9 cellular contexts compared by ENCODE assay signal in the genomic region with DNA sequence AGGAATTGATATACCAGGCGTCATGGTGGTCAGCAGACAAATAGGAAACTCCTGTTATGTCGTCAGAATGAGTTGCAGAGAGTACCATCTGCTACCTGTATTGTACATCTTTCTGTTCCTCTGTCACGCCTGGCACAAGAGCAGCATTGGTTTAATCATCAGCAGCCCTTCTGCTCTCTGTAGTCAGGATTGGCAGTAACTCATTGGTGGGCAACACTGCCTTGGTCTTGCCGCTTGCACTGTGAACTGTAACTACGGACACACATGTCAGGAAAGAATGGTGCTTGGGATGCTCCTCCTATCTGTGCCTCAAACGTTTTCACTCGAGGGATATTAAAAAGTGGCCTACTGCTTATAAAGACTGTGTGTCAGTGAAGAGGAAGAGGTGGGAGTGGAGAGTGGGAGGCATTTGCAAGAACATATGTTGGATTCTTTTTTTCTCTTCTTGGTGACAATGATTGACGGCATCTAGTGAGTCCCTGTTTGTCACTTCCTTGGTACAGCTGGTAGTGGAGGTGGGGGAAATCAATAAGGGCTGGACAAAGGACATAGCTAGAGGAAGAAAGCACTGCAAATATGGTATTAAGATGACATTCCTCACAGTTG.
A peak's percentile ranks its signal among the peaks of the same experiment; 100 is the strongest.
DNase-seq lines count a peak whose midpoint lies in the region; ATAC-seq and TF ChIP-seq lines count a peak whose summit lies in the region.
"Had no signal": no experiment of that assay in that cellular context is flagged by ENCODE, and none has a peak within 500 bp of the region (broad histone marks: within the 10 kb centered on the region; RNA-seq: fewer than 3 reads in every experiment).

No MANE protein-coding gene starts in this region.

- DNase-seq in breast epithelium (ENCODE audit: low spot score in 2 of 2), result no peak
- DNase-seq in mammary epithelial cell, result no peak
- peak; percentile 46 for DNase-seq in RPMI8226
- no peak for DNase-seq in T-helper 9 cell
- no peak for DNase-seq in cortex of kidney (lab: John Stamatoyannopoulos, UW)
- DNase-seq: C1 segment of cervical spinal cord had no signal

- H3K9ac ChIP-seq in mammary epithelial cell (ENCODE audit: insufficient read depth, low read length) (no peak overlapping the region), duodenal mucosa (ENCODE audit: low read depth in 1 of 2, low read length in 2 of 2) (peak overlapping the region; percentile 26 to 49)

- H3K4me3 ChIP-seq in breast epithelium (no peak overlapping the region), mammary epithelial cell (replicated peaks in 1 of 3; ENCODE audit: insufficient read depth in 1 of 3, low read depth in 2 of 3, low read length in 3 of 3) (no peak overlapping the region), duodenal mucosa (ENCODE audit: low read depth in 1 of 2, low read length in 2 of 2) (peak overlapping the region; percentile 53 to 62), thymus (ENCODE audit: low read length) (no peak overlapping the region)

- H4K20me1 ChIP-seq in mammary epithelial cell (ENCODE audit: insufficient read depth, low read length), result no peaks in the 10 kb centered on the region

- H3K4me2 ChIP-seq in mammary epithelial cell (ENCODE audit: insufficient read depth, low read depth, low read length), result no peak overlapping the region

- TF ChIP-seq CTCF in breast epithelium (IDR thresholded peaks at IDR 0.05) (no peak), mammary epithelial cell (conservative IDR thresholded peaks at IDR 0.05 in 1 of 2, IDR thresholded peaks at IDR 0.05 in 1 of 2; ENCODE audit: extremely low read depth in 1 of 2, insufficient read depth in 1 of 2, low read depth in 1 of 2, low read length in 2 of 2) (no peak)

- H3K27me3 ChIP-seq in breast epithelium (no peaks in the 10 kb centered on the region), mammary epithelial cell (ENCODE audit: insufficient read depth, low read length) (peaks cover 2% of the 10 kb centered on the region), duodenal mucosa (ENCODE audit: control insufficient read depth in 1 of 2, insufficient read depth in 2 of 2, low read length in 2 of 2) (no peaks in the 10 kb centered on the region), thymus (ENCODE audit: control insufficient read depth, insufficient read depth) (no peaks in the 10 kb centered on the region)

- TF ChIP-seq POLR2A in breast epithelium (IDR thresholded peaks at IDR 0.05), result no peak

- H2AFZ ChIP-seq in mammary epithelial cell (ENCODE audit: low read depth, low read length), result no peak overlapping the region

- no peaks in the 10 kb centered on the region for H3K4me1 ChIP-seq in breast epithelium
- no peaks in the 10 kb centered on the region for H3K4me1 ChIP-seq in mammary epithelial cell (ENCODE audit: insufficient read depth, low read length)
- H3K4me1 ChIP-seq in duodenal mucosa (ENCODE audit: control insufficient read depth in 1 of 2, insufficient read depth in 2 of 2, low read length in 2 of 2), result peaks cover 69 to 73% of the 10 kb centered on the region in 2 donors
- H3K4me1 ChIP-seq in thymus (ENCODE audit: control insufficient read depth, insufficient read depth, low read length), result peaks cover 3% of the 10 kb centered on the region

- CTCF ChIA-PET in mammary epithelial cell (lab: Charles Lee; ENCODE audit: low non-redundant PET), result no interaction called here

- H3K27ac ChIP-seq in breast epithelium (peak overlapping the region; percentile 65), mammary epithelial cell (ENCODE audit: insufficient read depth, low read depth, low read length) (no peak overlapping the region), duodenal mucosa (ENCODE audit: low read depth, low read length) (peak overlapping the region; percentile 50), thymus (ENCODE audit: low read depth) (peak overlapping the region; percentile 61)

- H3K36me3 ChIP-seq in breast epithelium (no peaks in the 10 kb centered on the region), mammary epithelial cell (ENCODE audit: insufficient read depth, low read length) (no peaks in the 10 kb centered on the region), duodenal mucosa (ENCODE audit: control insufficient read depth in 1 of 2, insufficient read depth in 2 of 2, low read length in 2 of 2) (no peaks in the 10 kb centered on the region), thymus (ENCODE audit: control insufficient read depth, insufficient read depth) (no peaks in the 10 kb centered on the region)

- in situ Hi-C loops in mammary epithelial cell (cut with MboI; ENCODE audit: low sequenced_read_pairs in 2 of 2), result loop anchor here in 1 of 2 donors (25.0 kb wide), 1 partner anchor 209 kb away; no protein-coding TSS in a partner anchor

- ATAC-seq in HG03097 (IDR thresholded peaks at IDR 0.05; ENCODE audit: low FRiP score, unreplicated experiment), result no peak

- H3K79me2 ChIP-seq in mammary epithelial cell (ENCODE audit: insufficient read depth, low read length), result no peaks in the 10 kb centered on the region

- 49% methylated on average over 8 of the region's 8 CpGs for WGBS in mammary epithelial cell (ENCODE audit: low coverage, missing lambda C conversion rate)
- WGBS in thymus, result 66% methylated on average over 8 of the region's 8 CpGs

- dilution Hi-C loops in mammary epithelial cell (cut with HindIII; ENCODE audit: low sequenced_read_pairs), result no loop called here

- H3K9me3 ChIP-seq in breast epithelium (no peaks in the 10 kb centered on the region), mammary epithelial cell (replicated peaks; ENCODE audit: insufficient read depth, low read length) (no peaks in the 10 kb centered on the region), duodenal mucosa (ENCODE audit: control insufficient read depth in 1 of 2, low read length in 2 of 2) (no peaks in the 10 kb centered on the region), thymus (ENCODE audit: control insufficient read depth) (no peaks in the 10 kb centered on the region)

- no TSS peak for BruUV-seq in mammary epithelial cell (replicated peaks; lab: Mats Ljungman, UMichigan)

- intact Hi-C loops in breast epithelium (cut with DNase I; ENCODE audit: low total_unique reads), result no loop called here
- intact Hi-C loops in mammary epithelial cell (cut with micrococcal nuclease), result loop anchor here (10.0 kb wide), 1 partner anchor 662 kb away; no protein-coding TSS in a partner anchor

Comparison
In these comparisons a context has a peak if more than half of its experiments do, and no peak if none do; other contexts are left out.
1. H3K4me3 ChIP-seq: peak in duodenal mucosa (2 of 2); none in breast epithelium (0 of 3), mammary epithelial cell (0 of 3) and thymus (single experiment).